8 cellular contexts compared by ENCODE assay signal in the genomic region with DNA sequence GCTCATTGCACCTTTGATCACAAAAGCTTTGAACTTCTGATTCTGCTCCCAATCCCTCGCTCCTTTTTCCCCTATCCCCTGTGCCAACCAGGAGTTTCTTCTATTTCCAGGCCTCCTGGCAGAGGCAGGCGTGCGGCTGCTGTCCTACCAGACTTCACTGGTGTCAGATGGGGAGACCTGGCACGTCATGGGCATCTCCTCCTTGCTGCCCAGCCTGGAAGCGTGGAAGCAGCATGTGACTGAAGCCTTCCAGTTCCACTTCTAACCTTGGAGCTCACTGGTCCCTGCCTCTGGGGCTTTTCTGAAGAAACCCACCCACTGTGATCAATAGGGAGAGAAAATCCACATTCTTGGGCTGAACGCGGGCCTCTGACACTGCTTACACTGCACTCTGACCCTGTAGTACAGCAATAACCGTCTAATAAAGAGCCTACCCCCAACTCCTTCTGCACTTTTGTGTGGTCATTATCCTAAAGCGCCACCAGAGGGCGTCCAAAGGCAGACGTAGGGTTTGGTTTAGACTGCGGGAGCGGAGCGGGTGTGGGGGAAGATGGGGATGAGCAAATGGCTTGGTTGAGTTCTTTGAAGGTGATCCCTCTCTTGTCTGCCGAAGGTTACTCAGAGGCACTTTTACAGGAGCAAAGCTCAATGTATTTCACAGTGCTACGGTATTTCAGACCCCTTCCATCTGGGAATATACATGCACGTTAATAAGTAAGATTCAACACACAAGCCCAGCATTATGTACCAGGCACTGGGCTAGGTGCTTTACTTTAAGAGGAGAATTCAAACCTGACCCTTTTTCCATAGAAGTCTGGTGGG. TPM values are rescaled to one million over a fixed set of nuclear protein-coding genes. Genes with fewer than 3 reads are reported as not detected.
A peak's percentile ranks its signal among the peaks of the same experiment; 100 is the strongest.
DNase-seq lines count a peak whose midpoint lies in the region; ATAC-seq lines count a peak whose summit lies in the region.

No MANE protein-coding gene starts in this region.

- no peak overlapping the region for H3K4me2 ChIP-seq in mesendoderm (ENCODE audit: low read length)

- no peaks in the 10 kb centered on the region for H3K4me1 Mint-ChIP-seq in effector memory CD8-positive, alpha-beta T cell (ENCODE audit: low read depth in 2 of 2)

- H2BK15ac ChIP-seq in mesendoderm (replicated peaks; ENCODE audit: low read depth) = no peak overlapping the region

- no peaks in the 10 kb centered on the region for H3K9me3 Mint-ChIP-seq in effector memory CD8-positive, alpha-beta T cell

- no peak overlapping the region for H2AK5ac ChIP-seq in mesendoderm (ENCODE audit: low read length)

- H3K36me3 Mint-ChIP-seq in effector memory CD8-positive, alpha-beta T cell (ENCODE audit: insufficient read depth) = no peaks in the 10 kb centered on the region

- H4K8ac ChIP-seq in mesendoderm (ENCODE audit: low read depth, low read length) = no peak overlapping the region

- H3K9ac ChIP-seq in mesendoderm (ENCODE audit: low read length) = no peak overlapping the region

- no peak overlapping the region for H2BK5ac ChIP-seq in mesendoderm (ENCODE audit: low read length)

- no peak overlapping the region for H3K4me3 Mint-ChIP-seq in effector memory CD8-positive, alpha-beta T cell

- H3K27ac ChIP-seq in mesendoderm (ENCODE audit: low read depth, low read length) = no peak overlapping the region

- no CpG with 5 or more reads among the region's 17 CpGs for WGBS in mesendoderm (ENCODE audit: extremely low coverage, insufficient coverage, low lambda C conversion rate)

- no peak overlapping the region for H3K4me3 ChIP-seq in mesendoderm (ENCODE audit: low read length)

- H4K5ac ChIP-seq in mesendoderm (ENCODE audit: low read length) = no peak overlapping the region

- H3K27ac Mint-ChIP-seq in effector memory CD8-positive, alpha-beta T cell = no peak overlapping the region

- H3K79me1 ChIP-seq in mesendoderm (ENCODE audit: low read length) = no peaks in the 10 kb centered on the region

- H3K79me2 ChIP-seq in mesendoderm (ENCODE audit: control insufficient read depth, insufficient read depth, low read length) = no peaks in the 10 kb centered on the region

- no peak overlapping the region for H3K56ac ChIP-seq in mesendoderm (ENCODE audit: low read length)

- no peaks in the 10 kb centered on the region for H3K27me3 ChIP-seq in mesendoderm (ENCODE audit: insufficient read depth, low read length, poor library complexity)

- no peaks in the 10 kb centered on the region for H3K4me1 ChIP-seq in mesendoderm (ENCODE audit: control insufficient read depth, low read depth, low read length)

- peaks cover 0 to 7% of the 10 kb centered on the region in 2 donors for H3K27me3 Mint-ChIP-seq in effector memory CD8-positive, alpha-beta T cell

- H3K4ac ChIP-seq in mesendoderm (ENCODE audit: low read depth, low read length) = no peak overlapping the region

- no peak overlapping the region for H3K18ac ChIP-seq in mesendoderm (ENCODE audit: low read length)

- peak; percentile 25 for DNase-seq in NK-92 treated with Interleukin-12 subunit alpha and Interleukin-12 subunit beta, amount 100 ng/mL, for 24 hours (lab: John Stamatoyannopoulos, UW)
- DNase-seq in NK-92 (lab: John Stamatoyannopoulos, UW; ENCODE audit: unreplicated experiment) (no peak), NCI-H510A (lab: John Stamatoyannopoulos, UW) (peak; percentile 23), mesendoderm (peak; percentile 84)
- DNase-seq in activated CD4-positive, alpha-beta T cell treated with anti-CD3 and anti-CD28 coated beads, Interleukin-2, amount 50 U/mL, for 4 hours = peak; percentile 23 to 26
- DNase-seq in effector memory CD8-positive, alpha-beta T cell = peak in 2 of 3 experiments; percentile 9
- peak; percentile 27 to 32 for DNase-seq in stimulated activated CD8-positive, alpha-beta memory T cell treated with anti-CD3 and anti-CD28 coated beads, Interleukin-2, amount 100 ng/mL, for 48 hours (ENCODE audit: low read depth in 2 of 2)

- peak; percentile 81 for ATAC-seq in HG03159 (IDR thresholded peaks at IDR 0.05; ENCODE audit: unreplicated experiment)
- ATAC-seq in effector memory CD8-positive, alpha-beta T cell (replicated peaks) = peak; percentile 39

- no peak overlapping the region for H3K23ac ChIP-seq in mesendoderm (ENCODE audit: low read length)

- no peak overlapping the region for H2BK120ac ChIP-seq in mesendoderm (ENCODE audit: low read depth, low read length)

- peaks cover 20% of the 10 kb centered on the region for H3K36me3 ChIP-seq in mesendoderm (ENCODE audit: control insufficient read depth, insufficient read depth, low read length)

RNA-seq across cellular contexts. Expression of gene HMGCS2, which starts 24.7 kb away (rescaled TPM):
- not detected for polyA plus RNA-seq in mesendoderm (2013, experiment 1 of 2)
- polyA plus RNA-seq in mesendoderm (2013, experiment 2 of 2) = not detected

RNA-seq across cellular contexts. Expression of gene PHGDH, which starts 32.3 kb away (rescaled TPM):
- 198 TPM for polyA plus RNA-seq in mesendoderm (2013, experiment 1 of 2)
- 198 TPM for polyA plus RNA-seq in mesendoderm (2013, experiment 2 of 2)
